Comparison of ENCODE assay signal across 8 cellular contexts in the genomic region with DNA sequence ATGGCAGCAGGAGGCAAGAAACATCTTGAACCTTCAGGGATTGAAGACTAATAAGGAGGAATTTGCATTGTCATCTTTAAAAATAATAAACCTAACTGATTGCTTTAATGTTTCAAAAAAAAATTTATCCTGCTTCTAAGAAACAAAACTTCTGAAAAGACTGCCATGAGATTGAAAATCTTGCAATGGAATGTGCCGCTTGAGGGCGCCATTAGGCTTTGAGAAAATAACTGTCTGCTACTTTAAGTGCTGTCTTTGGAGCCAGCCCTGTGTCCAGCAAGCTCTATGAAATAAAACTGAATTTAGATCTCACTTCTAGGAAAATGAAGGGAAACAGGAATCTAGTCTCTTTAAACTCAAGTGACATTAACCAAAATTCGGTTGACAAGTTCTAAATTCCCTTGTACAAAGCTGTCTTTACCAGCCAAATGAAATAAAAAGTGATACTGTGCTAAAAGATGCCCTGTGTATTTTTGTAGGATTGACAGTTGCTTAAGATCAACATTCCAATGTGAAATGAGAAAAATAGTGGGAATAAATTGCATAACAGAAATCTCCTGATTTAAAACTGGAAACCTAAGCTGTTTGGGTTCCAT.
DNase-seq lines count a peak whose midpoint lies in the region; ATAC-seq, FAIRE-seq and TF ChIP-seq lines count a peak whose summit lies in the region.

No MANE protein-coding gene starts in this region.

- H2BK120ac ChIP-seq in IMR-90 (ENCODE audit: low read depth, low read length): no peak overlapping the region

- 0 out of 2 replicates have a peak, but pooled peaks cover 2% of the 10 kb centered on the region for H4K20me1 ChIP-seq in IMR-90 (ENCODE audit: insufficient read depth, low read length)
- no peaks in the 10 kb centered on the region for H4K20me1 ChIP-seq in astrocyte (ENCODE audit: insufficient read depth, low read length)

- TF ChIP-seq RAD21 in IMR-90 (IDR thresholded peaks at IDR 0.05; ENCODE audit: low read length): peak; percentile 84

- ATAC-seq in IMR-90 (ENCODE audit: low read depth) (peak; percentile 53), HG03280 (IDR thresholded peaks at IDR 0.05; ENCODE audit: unreplicated experiment) (no peak), GM21526 (IDR thresholded peaks at IDR 0.05; ENCODE audit: low FRiP score, unreplicated experiment) (no peak)

- H3K9me3 Mint-ChIP-seq in Caco-2 (ENCODE audit: unreplicated experiment): no peaks in the 10 kb centered on the region
- H3K9me3 Mint-ChIP-seq in T-helper 2 cell treated with Interferon-gamma antibody and Interleukin-4, amounts not matched to agents 5 μg/mL and 100 μg/mL, for 36 hours: no peaks in the 10 kb centered on the region
- H3K9me3 Mint-ChIP-seq in astrocyte (ENCODE audit: unreplicated experiment): no peaks in the 10 kb centered on the region

- peaks cover 6% of the 10 kb centered on the region; the same call in 1 of the 2 replicates for H3K9me1 ChIP-seq in IMR-90 (ENCODE audit: insufficient read depth, low read length)

- H3K27ac ChIP-seq in IMR-90 (ENCODE audit: insufficient read depth, low read length): no peak overlapping the region
- H3K27ac ChIP-seq in astrocyte (ENCODE audit: low read depth, low read length): no peak overlapping the region

- H3K18ac ChIP-seq in IMR-90 (ENCODE audit: low read depth, low read length): no peak overlapping the region

- no peak overlapping the region for H3K14ac ChIP-seq in IMR-90 (replicated peaks; ENCODE audit: low read depth, low read length)

- peaks cover 18% of the 10 kb centered on the region for H3K27me3 Mint-ChIP-seq in Caco-2 (ENCODE audit: insufficient read depth, unreplicated experiment)
- peaks cover 18% of the 10 kb centered on the region for H3K27me3 Mint-ChIP-seq in T-helper 2 cell treated with Interferon-gamma antibody and Interleukin-4, amounts not matched to agents 5 μg/mL and 100 μg/mL, for 36 hours (ENCODE audit: low read depth)
- no peaks in the 10 kb centered on the region for H3K27me3 Mint-ChIP-seq in astrocyte (ENCODE audit: low read depth, unreplicated experiment)

- H3K56ac ChIP-seq in IMR-90 (ENCODE audit: extremely low read depth, insufficient read depth, low read length): no peak overlapping the region

- peak overlapping the region; percentile 29; the same call in 1 of the 2 replicates for H2BK20ac ChIP-seq in IMR-90 (ENCODE audit: low read depth, low read length)

- no peak overlapping the region for H4K5ac ChIP-seq in IMR-90 (ENCODE audit: low read depth, low read length)

- H3K36me3 ChIP-seq in Caco-2 (ENCODE audit: control insufficient read depth, insufficient read depth, low read length) (no peaks in the 10 kb centered on the region), IMR-90 (ENCODE audit: control insufficient read depth, insufficient read depth, low read length) (no peaks in the 10 kb centered on the region), astrocyte (ENCODE audit: insufficient read depth, low read length) (no peaks in the 10 kb centered on the region)

- H2AFZ ChIP-seq in IMR-90 (replicated peaks; ENCODE audit: low read length, poor library complexity) (no peak overlapping the region), astrocyte (ENCODE audit: low read depth, low read length) (no peak overlapping the region)

- TF ChIP-seq POLR2A in IMR-90 (IDR thresholded peaks at IDR 0.05; ENCODE audit: low read depth, low read length): no peak

- TF ChIP-seq CTCF in Caco-2 (IDR thresholded peaks at IDR 0.05; ENCODE audit: insufficient read depth in 1 of 2, low read depth in 1 of 2, low read length in 1 of 2, severe bottlenecking in 1 of 2, unreplicated experiment in 1 of 2) (peak; percentile 66 to 71), IMR-90 (conservative IDR thresholded peaks at IDR 0.05; ENCODE audit: low read depth, low read length) (peak; percentile 87), astrocyte (IDR thresholded peaks at IDR 0.05; ENCODE audit: insufficient read depth, low read depth, low read length) (peak; percentile 89)

- BruUV-seq in Caco-2 (replicated peaks; lab: Mats Ljungman, UMichigan) (no TSS peak), IMR-90 (replicated peaks; lab: Mats Ljungman, UMichigan) (no TSS peak)

- no peak overlapping the region for H3K4ac ChIP-seq in IMR-90 (ENCODE audit: low read depth, low read length)

- POLR2A ChIA-PET in Caco-2 (lab: Charles Lee): no interaction called here
- POLR2A ChIA-PET in IMR-90 (lab: Charles Lee; ENCODE audit: unreplicated experiment): interaction anchor here (1.6 kb wide), 1 partner anchor 254 kb away, joined by 9 read pairs; a partner anchor contains a TSS

- H3K9me3 ChIP-seq in Caco-2 (no peaks in the 10 kb centered on the region), IMR-90 (ENCODE audit: control insufficient read depth, insufficient read depth, low read length) (no peaks in the 10 kb centered on the region), astrocyte (ENCODE audit: insufficient read depth, low read depth, low read length) (no peaks in the 10 kb centered on the region)

- H3K4me3 Mint-ChIP-seq in Caco-2 (ENCODE audit: unreplicated experiment) (no peak overlapping the region), astrocyte (ENCODE audit: unreplicated experiment) (no peak overlapping the region)
- no peak overlapping the region for H3K4me3 Mint-ChIP-seq in T-helper 2 cell treated with Interferon-gamma antibody and Interleukin-4, amounts not matched to agents 5 μg/mL and 100 μg/mL, for 36 hours

- H3K79me2 ChIP-seq in astrocyte (ENCODE audit: insufficient read depth, low read length): no peaks in the 10 kb centered on the region

- H3K4me1 Mint-ChIP-seq in Caco-2 (ENCODE audit: low read depth, unreplicated experiment) (no peaks in the 10 kb centered on the region), astrocyte (ENCODE audit: low read depth, unreplicated experiment) (peaks cover 61% of the 10 kb centered on the region)
- peaks cover 76% of the 10 kb centered on the region for H3K4me1 Mint-ChIP-seq in T-helper 2 cell treated with Interferon-gamma antibody and Interleukin-4, amounts not matched to agents 5 μg/mL and 100 μg/mL, for 36 hours (ENCODE audit: low read depth)

- H3K36me3 Mint-ChIP-seq in Caco-2 (ENCODE audit: insufficient read depth, unreplicated experiment) (no peaks in the 10 kb centered on the region), astrocyte (ENCODE audit: low read depth, unreplicated experiment) (no peaks in the 10 kb centered on the region)
- no peaks in the 10 kb centered on the region for H3K36me3 Mint-ChIP-seq in T-helper 2 cell treated with Interferon-gamma antibody and Interleukin-4, amounts not matched to agents 5 μg/mL and 100 μg/mL, for 36 hours (ENCODE audit: low read depth)

- WGBS in IMR-90 (ENCODE audit: extremely low coverage in 2 of 2, insufficient read length in 1 of 2), 2 experiments: no CpG with 5 or more reads among the region's 3 CpGs

- H3K79me1 ChIP-seq in IMR-90 (ENCODE audit: low read depth in 1 of 2, low read length in 2 of 2): no peaks in the 10 kb centered on the region; a peak in 1 of 4 replicates

- dilution Hi-C loops in IMR-90 (cut with HindIII; ENCODE audit: low sequenced_read_pairs, unreplicated experiment): no loop called here

- CTCF ChIA-PET in Caco-2 (lab: Charles Lee) (interaction anchor here (0.7 to 1.5 kb wide), 4 partner anchors 54 to 265 kb away, joined by 3 to 8 read pairs (median 6); a partner anchor contains a TSS), IMR-90 (lab: Yijun Ruan, JAX) (interaction anchor here (0.7 to 3.2 kb wide), 10 partner anchors 9 to 355 kb away, joined by 3 to 15 read pairs (median 4); a partner anchor contains a TSS)

- no peak overlapping the region for H3K4me2 ChIP-seq in IMR-90 (ENCODE audit: low read depth, low read length)
- H3K4me2 ChIP-seq in astrocyte (ENCODE audit: low read length): no peak overlapping the region

- H3K4me1 ChIP-seq in Caco-2 (no peaks in the 10 kb centered on the region), IMR-90 (ENCODE audit: control insufficient read depth, insufficient read depth, low read length) (peaks cover 25% of the 10 kb centered on the region), astrocyte (ENCODE audit: insufficient read depth, low read length) (peaks cover 19% of the 10 kb centered on the region)

- H3K9ac ChIP-seq in IMR-90 (ENCODE audit: low read depth, low read length): no peak overlapping the region
- H3K9ac ChIP-seq in astrocyte (ENCODE audit: low read length): no peak overlapping the region

- in situ Hi-C loops in IMR-90 (cut with MboI; ENCODE audit: low sequenced_read_pairs): loop anchor here (5.0 kb wide), 1 partner anchor 251 kb away; no protein-coding TSS in a partner anchor

- no peak overlapping the region for H4K8ac ChIP-seq in IMR-90 (ENCODE audit: low read depth in 2 of 2, low read length in 2 of 2)

- H3K27me3 ChIP-seq in Caco-2 (replicated peaks; ENCODE audit: control insufficient read depth, insufficient read depth, low read length) (no peaks in the 10 kb centered on the region), IMR-90 (ENCODE audit: control insufficient read depth, insufficient read depth, low read length) (no peaks in the 10 kb centered on the region), astrocyte (ENCODE audit: insufficient read depth, low read length) (peaks cover 4% of the 10 kb centered on the region)

- H3K23ac ChIP-seq in IMR-90 (ENCODE audit: low read depth, low read length): no peak overlapping the region

- intact Hi-C loops in Caco-2 (cut with micrococcal nuclease; ENCODE audit: unreplicated experiment) (loop anchor here (1.0 kb wide), 1 partner anchor 240 kb away; no protein-coding TSS in a partner anchor), IMR-90 (cut with micrococcal nuclease) (loop anchor here (1.0 kb wide), 3 partner anchors 38 to 254 kb away; a partner anchor contains a TSS)

- H2BK15ac ChIP-seq in IMR-90 (ENCODE audit: low read depth, low read length): no peak overlapping the region

- FAIRE-seq in astrocyte (lab: Jason Lieb, UNC): peak; percentile 74

- H3K27ac Mint-ChIP-seq in Caco-2 (ENCODE audit: unreplicated experiment): no peak overlapping the region
- H3K27ac Mint-ChIP-seq in T-helper 2 cell treated with Interferon-gamma antibody and Interleukin-4, amounts not matched to agents 5 μg/mL and 100 μg/mL, for 36 hours: no peak overlapping the region
- H3K27ac Mint-ChIP-seq in astrocyte (ENCODE audit: unreplicated experiment): peak overlapping the region; percentile 50

- no peak overlapping the region for H2AK9ac ChIP-seq in IMR-90 (replicated peaks; ENCODE audit: low read depth, low read length, poor library complexity)

- no peak overlapping the region for H2BK5ac ChIP-seq in IMR-90 (ENCODE audit: low read depth, low read length, poor library complexity, severe bottlenecking)

- H3K4me3 ChIP-seq in Caco-2 (ENCODE audit: low read depth, low read length) (no peak overlapping the region), IMR-90 (ENCODE audit: insufficient read depth, low read depth, low read length) (no peak overlapping the region), astrocyte (ENCODE audit: insufficient read depth, low read depth, low read length) (no peak overlapping the region)

- DNase-seq in Caco-2 (peak; percentile 45 to 67), IMR-90 (peak; percentile 82), astrocyte (ENCODE audit: low read depth) (no peak), iPS-NIHi11 (ENCODE audit: low spot score) (peak; percentile 62)
- DNase-seq in T-helper 2 cell treated with Interferon-gamma antibody and Interleukin-4, amounts not matched to agents 5 μg/mL and 100 μg/mL, for 36 hours (ENCODE audit: low spot score): peak; percentile 49
- peak; percentile 12 to 48 for DNase-seq in stimulated activated CD4-positive, alpha-beta T cell treated with anti-CD3 and anti-CD28 coated beads, Interleukin-1b, Interleukin-23, amount 100 ng/mL, for 1 hour (ENCODE audit: low read depth in 2 of 2)

- H2AK5ac ChIP-seq in IMR-90 (ENCODE audit: low read depth, low read length): peak overlapping the region; percentile 39; the same call in 1 of the 2 replicates

- no peak overlapping the region for H4K91ac ChIP-seq in IMR-90 (ENCODE audit: insufficient read depth, low read depth, low read length)
